In the genomic region with DNA sequence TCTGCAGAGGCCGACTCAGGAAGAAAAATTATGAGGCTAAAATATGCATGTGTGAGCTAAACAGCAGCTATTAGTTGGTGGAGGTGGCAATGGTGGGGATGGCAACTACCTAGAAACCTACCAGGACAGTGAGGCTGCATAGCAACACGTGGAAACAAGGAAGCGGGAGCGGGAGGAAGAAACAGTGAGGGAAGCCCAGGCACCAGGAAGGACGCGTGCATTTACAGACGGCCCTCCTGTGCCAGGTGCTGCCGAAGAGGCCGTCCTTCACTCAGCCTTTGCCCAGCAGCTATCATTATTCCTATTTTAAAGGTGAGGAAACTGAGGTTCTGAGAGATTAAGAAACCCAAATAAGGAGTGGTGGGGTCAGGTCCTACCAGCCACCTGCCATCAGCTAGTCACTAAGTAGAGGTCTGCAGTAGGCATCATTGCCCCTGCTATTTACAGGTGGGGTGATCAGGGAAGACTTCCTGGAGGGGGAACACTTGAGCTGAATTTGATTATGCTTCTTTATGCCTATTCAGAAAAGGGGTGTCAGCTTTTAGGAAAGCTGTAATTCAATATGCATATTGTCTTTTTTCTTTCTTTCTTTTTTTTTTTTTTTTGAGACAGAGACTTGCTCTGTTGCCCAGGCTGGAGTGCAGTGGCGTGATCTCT, we compare ENCODE assay signal across 1 cellular context.
TF ChIP-seq lines count a peak whose summit lies in the region.

No MANE protein-coding gene starts in this region.

TF ChIP-seq in GM23338, 12 proteins besides CTCF, POLR2A, EP300 and RAD21:
- TF ChIP-seq, protein P1, sequence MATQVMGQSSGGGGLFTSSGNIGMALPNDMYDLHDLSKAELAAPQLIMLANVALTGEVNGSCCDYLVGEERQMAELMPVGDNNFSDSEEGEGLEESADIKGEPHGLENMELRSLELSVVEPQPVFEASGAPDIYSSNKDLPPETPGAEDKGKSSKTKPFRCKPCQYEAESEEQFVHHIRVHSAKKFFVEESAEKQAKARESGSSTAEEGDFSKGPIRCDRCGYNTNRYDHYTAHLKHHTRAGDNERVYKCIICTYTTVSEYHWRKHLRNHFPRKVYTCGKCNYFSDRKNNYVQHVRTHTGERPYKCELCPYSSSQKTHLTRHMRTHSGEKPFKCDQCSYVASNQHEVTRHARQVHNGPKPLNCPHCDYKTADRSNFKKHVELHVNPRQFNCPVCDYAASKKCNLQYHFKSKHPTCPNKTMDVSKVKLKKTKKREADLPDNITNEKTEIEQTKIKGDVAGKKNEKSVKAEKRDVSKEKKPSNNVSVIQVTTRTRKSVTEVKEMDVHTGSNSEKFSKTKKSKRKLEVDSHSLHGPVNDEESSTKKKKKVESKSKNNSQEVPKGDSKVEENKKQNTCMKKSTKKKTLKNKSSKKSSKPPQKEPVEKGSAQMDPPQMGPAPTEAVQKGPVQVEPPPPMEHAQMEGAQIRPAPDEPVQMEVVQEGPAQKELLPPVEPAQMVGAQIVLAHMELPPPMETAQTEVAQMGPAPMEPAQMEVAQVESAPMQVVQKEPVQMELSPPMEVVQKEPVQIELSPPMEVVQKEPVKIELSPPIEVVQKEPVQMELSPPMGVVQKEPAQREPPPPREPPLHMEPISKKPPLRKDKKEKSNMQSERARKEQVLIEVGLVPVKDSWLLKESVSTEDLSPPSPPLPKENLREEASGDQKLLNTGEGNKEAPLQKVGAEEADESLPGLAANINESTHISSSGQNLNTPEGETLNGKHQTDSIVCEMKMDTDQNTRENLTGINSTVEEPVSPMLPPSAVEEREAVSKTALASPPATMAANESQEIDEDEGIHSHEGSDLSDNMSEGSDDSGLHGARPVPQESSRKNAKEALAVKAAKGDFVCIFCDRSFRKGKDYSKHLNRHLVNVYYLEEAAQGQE (IDR thresholded peaks at IDR 0.05; ENCODE audit: unreplicated experiment): no peak
